Comparison of ENCODE assay signal across 9 cellular contexts in the genomic region with DNA sequence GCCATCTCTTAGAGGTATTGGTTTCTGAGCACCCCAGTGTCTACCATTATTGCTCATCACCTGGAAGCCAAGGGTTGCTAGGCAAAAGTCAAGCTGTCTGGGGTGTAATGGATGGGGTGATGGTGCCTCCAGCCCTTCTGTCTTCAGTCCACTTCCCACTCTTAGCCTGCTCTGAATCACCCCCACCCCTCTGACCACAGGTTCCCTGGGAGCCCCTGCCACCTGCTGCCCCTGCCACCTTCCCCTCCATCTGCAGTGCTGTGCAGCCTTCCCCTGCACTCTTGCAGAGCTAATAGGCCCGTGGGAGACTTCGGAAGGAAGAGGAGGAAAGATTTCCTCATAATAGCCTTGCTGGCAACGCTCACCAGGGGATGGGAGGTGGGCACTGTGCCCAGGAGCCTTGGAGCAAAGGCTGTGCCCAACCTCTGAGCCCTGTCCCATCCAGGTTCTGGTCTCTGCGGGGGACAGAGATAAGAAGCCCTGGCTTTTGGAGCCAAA. TPM values are rescaled to one million over a fixed set of nuclear protein-coding genes. Genes with fewer than 3 reads are reported as not detected.
DNase-seq lines count a peak whose midpoint lies in the region; ATAC-seq and TF ChIP-seq lines count a peak whose summit lies in the region.
"Had no signal": no experiment of that assay in that cellular context is flagged by ENCODE, and none has a peak within 500 bp of the region (broad histone marks: within the 10 kb centered on the region; RNA-seq: fewer than 3 reads in every experiment).

No MANE protein-coding gene starts in this region.

- no peak for TF ChIP-seq EP300 in suprapubic skin (IDR thresholded peaks at IDR 0.05)

- H3K4me1 ChIP-seq in thoracic aorta (ENCODE audit: control insufficient read depth in 1 of 2, low read depth in 2 of 2) (peaks cover 11 to 31% of the 10 kb centered on the region in 2 donors), prostate gland (replicated peaks) (peaks cover 4% of the 10 kb centered on the region), suprapubic skin (peaks cover 19% of the 10 kb centered on the region)

- peaks cover 57% of the 10 kb centered on the region for H3K36me3 ChIP-seq in thoracic aorta
- H3K36me3 ChIP-seq in prostate gland: no peaks in the 10 kb centered on the region
- peaks cover 60% of the 10 kb centered on the region for H3K36me3 ChIP-seq in suprapubic skin

- no peaks in the 10 kb centered on the region for H3K9me3 ChIP-seq in thoracic aorta
- H3K9me3 ChIP-seq in prostate gland: no peaks in the 10 kb centered on the region
- no peaks in the 10 kb centered on the region for H3K9me3 ChIP-seq in suprapubic skin

- 35% methylated on average over 4 of the region's 4 CpGs for WGBS in prostate gland
- 30% methylated on average over 4 of the region's 4 CpGs for WGBS in suprapubic skin

- intact Hi-C loops in left colon (cut with DNase I, micrococcal nuclease): loop anchor here (5.0 kb wide), 2 partner anchors 36 to 51 kb away; a partner anchor contains a TSS
- intact Hi-C loops in prostate gland (cut with DNase I): no loop called here

- TF ChIP-seq POLR2A in GM18505 (IDR thresholded peaks at IDR 0.05; ENCODE audit: borderline replicate concordance, extremely low read depth, insufficient read depth, insufficient read length): no peak
- TF ChIP-seq POLR2A in prostate gland (IDR thresholded peaks at IDR 0.05): no peak
- TF ChIP-seq POLR2A in suprapubic skin (IDR thresholded peaks at IDR 0.05): no peak

- H3K27me3 ChIP-seq in thoracic aorta (replicated peaks; ENCODE audit: insufficient read depth): no peaks in the 10 kb centered on the region
- H3K27me3 ChIP-seq in prostate gland (replicated peaks; ENCODE audit: insufficient read depth): no peaks in the 10 kb centered on the region
- no peaks in the 10 kb centered on the region for H3K27me3 ChIP-seq in suprapubic skin

- H3K27ac ChIP-seq in thoracic aorta (peak overlapping the region; percentile 70 to 75), prostate gland (no peak overlapping the region), suprapubic skin (no peak overlapping the region)

- ATAC-seq in activated CD4-positive, CD25-positive, alpha-beta regulatory T cell treated with anti-CD3 and anti-CD28 coated beads, Interleukin-2, amount 50 U/mL, for 24 hours: peak; percentile 28 to 38
- ATAC-seq in left colon (peak; percentile 48), thoracic aorta (ENCODE audit: insufficient number of reproducible peaks, low FRiP score, low read depth) (peak; percentile 8), GM18505 (IDR thresholded peaks at IDR 0.05; ENCODE audit: unreplicated experiment) (no peak)

- no peak for DNase-seq in activated CD4-positive, CD25-positive, alpha-beta regulatory T cell (lab: John Stamatoyannopoulos, UW)
- DNase-seq in amniotic epithelial cell (ENCODE audit: low read depth) (peak; percentile 70), left colon (peak; percentile 56), thoracic aorta (ENCODE audit: low spot score) (no peak), prostate gland (ENCODE audit: low spot score) (no peak), suprapubic skin (ENCODE audit: low spot score in 2 of 2) (no peak)
- DNase-seq: ACHN had no signal

- TF ChIP-seq CTCF in thoracic aorta (IDR thresholded peaks at IDR 0.05): no peak
- no peak for TF ChIP-seq CTCF in prostate gland (IDR thresholded peaks at IDR 0.05)
- no peak for TF ChIP-seq CTCF in suprapubic skin (IDR thresholded peaks at IDR 0.05)

- H3K4me3 ChIP-seq in thoracic aorta (peak overlapping the region; percentile 75), prostate gland (no peak overlapping the region), suprapubic skin (no peak overlapping the region)

RNA-seq across cellular contexts. Expression of a gene that starts 35.5 kb away (rescaled TPM):
- 100 to 1,000 TPM; 301 to 355 TPM for total RNA-seq in left colon
- 100 to 1,000 TPM; 235 to 258 TPM for total RNA-seq in thoracic aorta
- total RNA-seq in prostate gland: 100 to 1,000 TPM in 1 of 2 donors, 10 to 100 TPM in 1; 88.5 to 156 TPM
- 10 to 100 TPM; 33.6 to 87.6 (median 44.0) TPM for total RNA-seq in suprapubic skin

Comparison
In these comparisons a context has a peak if more than half of its experiments do, and no peak if none do; other contexts are left out.
1. DNase-seq: peak in amniotic epithelial cell (single experiment) and left colon (2 of 2); none in activated CD4-positive, CD25-positive, alpha-beta regulatory T cell (0 of 4), thoracic aorta (single experiment), prostate gland (single experiment) and suprapubic skin (0 of 2).
2. H3K27ac ChIP-seq: peak in thoracic aorta (2 of 2); none in prostate gland (0 of 2) and suprapubic skin (single experiment).